3 cellular contexts compared by ENCODE assay signal in the genomic region with DNA sequence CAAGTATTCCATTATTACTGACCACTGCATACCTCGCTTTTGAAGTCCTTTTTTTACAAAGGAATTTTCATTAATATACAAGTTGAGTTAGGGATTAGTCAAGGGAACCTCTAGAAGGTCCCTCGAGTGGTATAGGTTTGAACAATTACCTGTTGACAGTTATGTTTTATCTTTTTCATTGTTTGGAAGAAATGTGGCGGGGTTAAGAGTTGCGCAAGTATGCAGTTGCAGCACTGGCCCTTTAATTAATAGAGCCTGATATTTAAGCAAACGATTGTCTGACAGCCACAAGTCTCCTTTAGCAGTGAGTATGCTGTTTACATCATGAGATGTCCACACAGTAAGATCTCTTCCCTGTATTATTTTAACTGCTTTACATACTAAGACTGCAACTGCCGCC.
TF ChIP-seq lines count a peak whose summit lies in the region.

No MANE protein-coding gene starts in this region.

TF ChIP-seq in A549, 52 proteins besides CTCF, POLR2A, EP300 and RAD21:
- no peak for TF ChIP-seq ZNF302 (CRISPR knock-in tag; IDR thresholded peaks at IDR 0.05)
- TF ChIP-seq TFCP2L1 (CRISPR knock-in tag; IDR thresholded peaks at IDR 0.05), result no peak
- TF ChIP-seq CEBPB (IDR thresholded peaks at IDR 0.05), result peak; percentile 39 to 64; a peak in 2 of 4 replicates

TF ChIP-seq in IMR-90, 13 proteins besides CTCF, POLR2A, EP300 and RAD21:
- TF ChIP-seq CEBPB (IDR thresholded peaks at IDR 0.05; ENCODE audit: low read depth, low read length) (peak; percentile 46; the same call in 1 of the 2 replicates), NFE2L2 (IDR thresholded peaks at IDR 0.05; ENCODE audit: low read depth, low read length) (no peak), MXI1 (IDR thresholded peaks at IDR 0.05; ENCODE audit: borderline replicate concordance, low read depth, low read length) (no peak), SMC3 (IDR thresholded peaks at IDR 0.05; ENCODE audit: low read depth, low read length) (no peak), CHD1 (IDR thresholded peaks at IDR 0.05; ENCODE audit: low read depth, low read length) (no peak), MAZ (IDR thresholded peaks at IDR 0.05; ENCODE audit: borderline replicate concordance, low read depth, low read length) (no peak), RCOR1 (IDR thresholded peaks at IDR 0.05; ENCODE audit: insufficient replicate concordance, low read length) (no peak)

TF ChIP-seq in K562, 482 proteins besides CTCF, POLR2A, EP300 and RAD21:
- peak; percentile 44; the same call in 1 of the 2 replicates for TF ChIP-seq CEBPB (tag; IDR thresholded peaks at IDR 0.05)
- TF ChIP-seq, protein P1, sequence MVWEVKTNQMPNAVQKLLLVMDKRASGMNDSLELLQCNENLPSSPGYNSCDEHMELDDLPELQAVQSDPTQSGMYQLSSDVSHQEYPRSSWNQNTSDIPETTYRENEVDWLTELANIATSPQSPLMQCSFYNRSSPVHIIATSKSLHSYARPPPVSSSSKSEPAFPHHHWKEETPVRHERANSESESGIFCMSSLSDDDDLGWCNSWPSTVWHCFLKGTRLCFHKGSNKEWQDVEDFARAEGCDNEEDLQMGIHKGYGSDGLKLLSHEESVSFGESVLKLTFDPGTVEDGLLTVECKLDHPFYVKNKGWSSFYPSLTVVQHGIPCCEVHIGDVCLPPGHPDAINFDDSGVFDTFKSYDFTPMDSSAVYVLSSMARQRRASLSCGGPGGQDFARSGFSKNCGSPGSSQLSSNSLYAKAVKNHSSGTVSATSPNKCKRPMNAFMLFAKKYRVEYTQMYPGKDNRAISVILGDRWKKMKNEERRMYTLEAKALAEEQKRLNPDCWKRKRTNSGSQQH (CRISPR knock-in tag; IDR thresholded peaks at IDR 0.05), result no peak
